Comparison of ENCODE assay signal across 11 cellular contexts in the genomic region with DNA sequence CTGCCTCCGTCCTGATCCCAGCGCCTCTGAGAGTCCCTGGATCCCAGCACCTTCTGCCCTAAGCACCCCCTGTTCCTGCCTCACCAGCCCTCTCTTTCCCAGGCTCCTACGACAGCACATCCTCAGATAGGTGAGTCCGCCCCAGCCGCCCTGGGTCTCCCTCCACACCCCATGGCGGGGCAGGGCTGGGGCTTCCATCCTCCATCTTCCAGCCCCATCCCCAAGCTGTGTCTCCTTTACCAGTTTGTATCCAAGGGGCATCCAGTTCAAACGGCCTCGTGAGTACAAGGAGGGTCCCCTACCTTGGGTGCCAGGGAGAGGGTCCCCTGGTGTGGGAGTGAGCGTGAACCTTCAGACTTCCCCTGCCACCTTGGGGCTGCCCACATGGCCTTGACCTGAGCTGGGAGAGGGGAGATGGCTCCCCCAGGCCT. TPM values are rescaled to one million over a fixed set of nuclear protein-coding genes. Genes with fewer than 3 reads are reported as not detected.
DNase-seq lines count a peak whose midpoint lies in the region; ATAC-seq, FAIRE-seq and TF ChIP-seq lines count a peak whose summit lies in the region.
"Had no signal": no experiment of that assay in that cellular context is flagged by ENCODE, and none has a peak within 500 bp of the region (broad histone marks: within the 10 kb centered on the region; RNA-seq: fewer than 3 reads in every experiment).

No MANE protein-coding gene starts in this region.

- POLR2A ChIA-PET in CD8-positive, alpha-beta memory T cell (lab: Charles Lee), result interaction anchor here (1.2 to 4.1 kb wide), 4 partner anchors 9 to 27 kb away, joined by 3 to 20 read pairs (median 10); a partner anchor contains a TSS
- POLR2A ChIA-PET in GM12878 (lab: Charles Lee), result no interaction called here

- peak overlapping the region; percentile 91 to 99 (median 96) for H3K27ac Mint-ChIP-seq in CD8-positive, alpha-beta memory T cell

- peak overlapping the region; percentile 72 for H3K27ac ChIP-seq in CD8-positive, alpha-beta memory T cell (ENCODE audit: low read depth, low read length)
- no peak overlapping the region for H3K27ac ChIP-seq in GM12878 (ENCODE audit: control insufficient read depth, insufficient read depth)
- peak overlapping the region; percentile 45 to 61 for H3K27ac ChIP-seq in small intestine (ENCODE audit: low read depth in 1 of 2, low read length in 1 of 2)
- no peak overlapping the region for H3K27ac ChIP-seq in body of pancreas

- peaks cover 0 to 7% (median 1%) of the 10 kb centered on the region in 5 donors for H3K9me3 Mint-ChIP-seq in CD8-positive, alpha-beta memory T cell

- H3K9me3 ChIP-seq in CD8-positive, alpha-beta memory T cell (ENCODE audit: low read length), result peaks cover 7% of the 10 kb centered on the region
- H3K9me3 ChIP-seq in GM12878 (replicated peaks; ENCODE audit: control insufficient read depth, insufficient read depth, low read length) (no peaks in the 10 kb centered on the region; the same call in 2 of the 3 replicates), small intestine (ENCODE audit: control insufficient read depth, low read depth) (no peaks in the 10 kb centered on the region), body of pancreas (peaks cover 0 to 4% (median 0%) of the 10 kb centered on the region in 3 donors)

- RAD21 ChIA-PET in GM12878 (lab: Charles Lee; ENCODE audit: unreplicated experiment), result interaction anchor here (1.5 to 1.8 kb wide), 2 partner anchors 12 to 40 kb away, joined by 4 to 10 read pairs; a partner anchor contains a TSS

- H3K4me1 Mint-ChIP-seq in CD8-positive, alpha-beta memory T cell, result peaks cover 42 to 72% (median 52%) of the 10 kb centered on the region in 3 donors

- SMC1A ChIA-PET in GM12878 (lab: Charles Lee; ENCODE audit: uncharacterized antibody, unreplicated experiment), result interaction anchor here (0.6 kb wide), 1 partner anchor 30 kb away, joined by 3 read pairs; no protein-coding TSS in a partner anchor

- no peak overlapping the region for H3K9ac ChIP-seq in GM12878 (ENCODE audit: control insufficient read depth, insufficient read depth, low read length)

- no peaks in the 10 kb centered on the region for H4K20me1 ChIP-seq in GM12878 (ENCODE audit: control insufficient read depth, insufficient read depth)

- peaks cover 16 to 88% (median 26%) of the 10 kb centered on the region in 3 donors for H3K36me3 Mint-ChIP-seq in CD8-positive, alpha-beta memory T cell

- no TSS peak for BruUV-seq in GM12878 (replicated peaks; lab: Mats Ljungman, UMichigan)

- WGBS in GM12878 (ENCODE audit: insufficient coverage, insufficient replicate concordance, low lambda C conversion rate, missing lambda C conversion rate), result 97% methylated on average over 9 of the region's 9 CpGs
- WGBS in small intestine, 3 donors, result 80 to 88% (median 84%) methylated on average over 9 of the region's 9 CpGs
- WGBS in body of pancreas, 2 donors, result 86 to 88% methylated on average over 5 to 9 of the region's 9 CpGs

- H3K4me1 ChIP-seq in CD8-positive, alpha-beta memory T cell (ENCODE audit: insufficient read depth, low read length), result peaks cover 52% of the 10 kb centered on the region
- H3K4me1 ChIP-seq in GM12878 (ENCODE audit: control insufficient read depth, insufficient read depth, low read length) (peaks cover 12% of the 10 kb centered on the region), small intestine (ENCODE audit: control insufficient read depth in 2 of 2, insufficient read depth in 1 of 2, low read depth in 1 of 2, low read length in 1 of 2) (no peaks in the 10 kb centered on the region), body of pancreas (no peaks in the 10 kb centered on the region)

- no peak for DNase-seq in CD8-positive, alpha-beta memory T cell
- DNase-seq in NB4 (ENCODE audit: low read depth), result no peak
- DNase-seq in GM12878 (ENCODE audit: low read depth, low spot score), result no peak
- no peak for DNase-seq in small intestine
- DNase-seq in NCI-H2227 (lab: John Stamatoyannopoulos, UW; ENCODE audit: unreplicated experiment), result no peak
- no peak for DNase-seq in body of pancreas
- DNase-seq: OCI-M1 had no signal

- FAIRE-seq in GM12878 (lab: Jason Lieb, UNC), result no peak
- FAIRE-seq in small intestine (lab: Jason Lieb, UNC), result no peak
- FAIRE-seq: bronchial epithelial cell, endothelial cell of umbilical vein had no signal

- no peak for TF ChIP-seq EP300 in GM12878 (IDR thresholded peaks at IDR 0.05; ENCODE audit: borderline replicate concordance in 1 of 2, control insufficient read depth in 1 of 2, low read depth in 2 of 2, low read length in 2 of 2)

- no peak for TF ChIP-seq RAD21 in GM12878 (IDR thresholded peaks at IDR 0.05; ENCODE audit: insufficient read depth, low read depth, low read length)

- CTCF ChIA-PET in CD8-positive, alpha-beta memory T cell (lab: Charles Lee), result interaction anchor here (1.6 to 6.3 kb wide), 4 partner anchors 8 to 22 kb away, joined by 3 to 41 read pairs (median 15); a partner anchor contains a TSS
- CTCF ChIA-PET in GM12878 (lab: Yijun Ruan, JAX), result no interaction called here

- no peak for TF ChIP-seq POLR2A in NB4 (IDR thresholded peaks at IDR 0.05; ENCODE audit: extremely low read depth, insufficient read length)
- no peak for TF ChIP-seq POLR2A in GM12878 (IDR thresholded peaks at IDR 0.05; ENCODE audit: low read depth, low read length)
- TF ChIP-seq POLR2A in body of pancreas (IDR thresholded peaks at IDR 0.05), result no peak

- in situ Hi-C loops in GM12878 (cut with MboI), result no loop called here

- intact Hi-C loops in GM12878 (cut with micrococcal nuclease; ENCODE audit: unreplicated experiment) (no loop called here), body of pancreas (cut with DNase I) (no loop called here)

- no peaks in the 10 kb centered on the region for H3K79me2 ChIP-seq in GM12878 (ENCODE audit: control insufficient read depth, insufficient read depth, low read length)

- H3K36me3 ChIP-seq in CD8-positive, alpha-beta memory T cell (ENCODE audit: insufficient read depth, low read length), result peaks cover 34% of the 10 kb centered on the region
- H3K36me3 ChIP-seq in GM12878 (ENCODE audit: control insufficient read depth in 2 of 2, insufficient read depth in 2 of 2, low read length in 1 of 2) (peaks cover 0 to 10% of the 10 kb centered on the region in 2 experiments; a peak in 3 of 4 replicates), small intestine (ENCODE audit: control insufficient read depth in 2 of 2, insufficient read depth in 2 of 2, low read length in 2 of 2) (peaks cover 4 to 8% of the 10 kb centered on the region in 2 donors), body of pancreas (replicated peaks in 1 of 2; ENCODE audit: insufficient read depth in 1 of 2, low read depth in 2 of 2) (peaks cover 4 to 6% of the 10 kb centered on the region in 2 donors)

- peak overlapping the region; percentile 94 to 99 (median 99) for H3K4me3 Mint-ChIP-seq in CD8-positive, alpha-beta memory T cell

- peak overlapping the region; percentile 71; the same call in 1 of the 2 replicates for H3K4me2 ChIP-seq in GM12878 (ENCODE audit: control insufficient read depth, insufficient read depth)

- H2AFZ ChIP-seq in GM12878 (ENCODE audit: control insufficient read depth, low read depth, low read length), result no peak overlapping the region

- TF ChIP-seq CTCF in NB4 (IDR thresholded peaks at IDR 0.05; ENCODE audit: low read depth, low read length), result no peak
- TF ChIP-seq CTCF in GM12878 (IDR thresholded peaks at IDR 0.05 in 2 of 3, conservative IDR thresholded peaks at IDR 0.05 in 1 of 3; ENCODE audit: control insufficient read depth in 2 of 3, extremely low read depth in 1 of 3, insufficient read depth in 1 of 3, low read depth in 3 of 3, low read length in 3 of 3), result no peak
- no peak for TF ChIP-seq CTCF in body of pancreas (IDR thresholded peaks at IDR 0.05)

- H3K4me3 ChIP-seq in CD8-positive, alpha-beta memory T cell (ENCODE audit: low read length), result peak overlapping the region; percentile 88
- H3K4me3 ChIP-seq in NB4 (ENCODE audit: low read depth, low read length), result peak overlapping the region; percentile 48
- no peak overlapping the region for H3K4me3 ChIP-seq in GM12878
- H3K4me3 ChIP-seq in small intestine (ENCODE audit: low read depth in 1 of 2, low read length in 2 of 2), result peak overlapping the region; percentile 3 to 48
- no peak overlapping the region for H3K4me3 ChIP-seq in body of pancreas

- ATAC-seq in GM12878, result no peak
- no peak for ATAC-seq in HG03565 (IDR thresholded peaks at IDR 0.05; ENCODE audit: unreplicated experiment)
- no peak for ATAC-seq in body of pancreas

- H3K27me3 ChIP-seq in CD8-positive, alpha-beta memory T cell (ENCODE audit: insufficient read depth, low read length, poor library complexity, severe bottlenecking), result no peaks in the 10 kb centered on the region
- H3K27me3 ChIP-seq in GM12878 (replicated peaks in 1 of 2; ENCODE audit: control insufficient read depth in 2 of 2, insufficient read depth in 2 of 2, low read length in 1 of 2) (no peaks in the 10 kb centered on the region), small intestine (ENCODE audit: control insufficient read depth in 2 of 2, insufficient read depth in 2 of 2, low read length in 2 of 2) (no peaks in the 10 kb centered on the region), body of pancreas (no peaks in the 10 kb centered on the region)

- no peaks in the 10 kb centered on the region for H3K27me3 Mint-ChIP-seq in CD8-positive, alpha-beta memory T cell

RNA-seq across cellular contexts. Expression of a gene that starts 0.8 kb away (rescaled TPM):
- total RNA-seq in CD8-positive, alpha-beta memory T cell, result 100 to 1,000 TPM; 195 to 203 TPM
- polyA plus RNA-seq in CD8-positive, alpha-beta memory T cell, result 331 TPM
- total RNA-seq in GM12878 (2013; cell fraction: nucleolus; rRNA removed), result 3.0 and 4.0 TPM in 2 replicates
- total RNA-seq in GM12878 (2014; rRNA removed) (1.7 and 2.0 TPM in 2 replicates), GM12878 (2014; rRNA removed; fragmentation: Illumina TruSeq; extraction: Trizol) (2.0 and 2.2 TPM in 2 replicates), GM12878 (2021) (4.0 and 6.9 TPM in 2 replicates), body of pancreas (1 to 10 TPM; 1.6 to 4.7 TPM)
- 0.64 TPM for polyA plus RNA-seq in GM12878 (2011; ENCODE audit: low read depth)
- polyA plus RNA-seq in GM12878 (2011; rRNA removed) (3.3 and 5.3 TPM in 2 replicates), GM12878 (2014; fragmentation: Illumina TruSeq; extraction: Trizol) (1.6 and 2.0 TPM in 2 replicates), GM12878 (2014; fragmentation: Nextera tagmentation; extraction: Ambion mirVana) (1 to 10 TPM in 1 of 2 experiments, under 1 TPM in 1; 0.39 to 1.2 TPM), GM12878 (2014; rRNA removed) (4.5 and 8.0 TPM in 2 replicates), GM12878 (2016; fragmentation: Nextera tagmentation; extraction: Ambion mirVana) (1 to 10 TPM; 1.7 to 4.0 TPM), small intestine (10 to 100 TPM in 2 of 3 donors, 1 to 10 TPM in 1; 7.5 to 19.2 (median 13.2) TPM)
- polyA plus RNA-seq in GM12878 (2011; cell fraction: cytosol; rRNA removed), result 11.4 and 12.2 TPM in 2 replicates
- 51.2 and 52.4 TPM in 2 replicates for polyA plus RNA-seq in GM12878 (2011; cell fraction: nucleus; rRNA removed)
- 2.5 and 3.3 TPM in 2 replicates for polyA plus RNA-seq in GM12878 (2012)
- polyA minus RNA-seq in GM12878 (2011; rRNA and poly(A)+ RNA removed), result 8.0 and 8.8 TPM in 2 replicates
- 4.1 and 4.5 TPM in 2 replicates for polyA minus RNA-seq in GM12878 (2011; cell fraction: cytosol; rRNA and poly(A)+ RNA removed)
- polyA minus RNA-seq in GM12878 (2011; cell fraction: nucleus; rRNA and poly(A)+ RNA removed), result 9.7 and 14.4 TPM in 2 replicates

RNA-seq across cellular contexts. Expression of a gene that starts 11.0 kb away (rescaled TPM):
- total RNA-seq in CD8-positive, alpha-beta memory T cell, result 10 to 100 TPM; 36.5 to 40.9 TPM
- 33.2 TPM for polyA plus RNA-seq in CD8-positive, alpha-beta memory T cell
- total RNA-seq in GM12878 (2013; cell fraction: nucleolus; rRNA removed), result 14.1 and 15.0 TPM in 2 replicates
- 13.2 and 16.7 TPM in 2 replicates for total RNA-seq in GM12878 (2014; rRNA removed)
- total RNA-seq in GM12878 (2014; rRNA removed; fragmentation: Illumina TruSeq; extraction: Trizol), result 3.7 and 4.1 TPM in 2 replicates
- 26.5 and 27.8 TPM in 2 replicates for total RNA-seq in GM12878 (2021)
- polyA plus RNA-seq in GM12878 (2011; ENCODE audit: low read depth), result 4.4 TPM
- polyA plus RNA-seq in GM12878 (2011; rRNA removed), result 2.7 and 4.8 TPM in 2 replicates
- polyA plus RNA-seq in GM12878 (2011; cell fraction: cytosol; rRNA removed), result 9.2 and 13.6 TPM in 2 replicates
- 38.6 and 55.4 TPM in 2 replicates for polyA plus RNA-seq in GM12878 (2011; cell fraction: nucleus; rRNA removed)
- polyA plus RNA-seq in GM12878 (2012), result 13.4 and 14.3 TPM in 2 replicates
- 2.5 and 7.2 TPM in 2 replicates for polyA plus RNA-seq in GM12878 (2014; fragmentation: Illumina TruSeq; extraction: Trizol)
- 1 to 10 TPM in 1 of 2 experiments, under 1 TPM in 1; 0.16 to 2.3 TPM for polyA plus RNA-seq in GM12878 (2014; fragmentation: Nextera tagmentation; extraction: Ambion mirVana)
- polyA plus RNA-seq in GM12878 (2014; rRNA removed), result 21.4 and 22.5 TPM in 2 replicates
- polyA plus RNA-seq in GM12878 (2016; fragmentation: Nextera tagmentation; extraction: Ambion mirVana), result 10 to 100 TPM; 27.4 to 37.6 TPM
- polyA minus RNA-seq in GM12878 (2011; rRNA and poly(A)+ RNA removed), result 4.4 and 7.5 TPM in 2 replicates
- 4.8 and 5.6 TPM in 2 replicates for polyA minus RNA-seq in GM12878 (2011; cell fraction: cytosol; rRNA and poly(A)+ RNA removed)
- 4.0 and 8.2 TPM in 2 replicates for polyA minus RNA-seq in GM12878 (2011; cell fraction: nucleus; rRNA and poly(A)+ RNA removed)
- 10 to 100 TPM; 41.7 to 65.1 (median 53.0) TPM for polyA plus RNA-seq in small intestine
- total RNA-seq in body of pancreas, result 10 to 100 TPM; 11.2 to 23.1 TPM

RNA-seq across cellular contexts. Expression of a gene that starts 34.9 kb away (rescaled TPM):
- 10 to 100 TPM; 75.1 to 77.0 TPM for total RNA-seq in CD8-positive, alpha-beta memory T cell
- polyA plus RNA-seq in CD8-positive, alpha-beta memory T cell, result 35.0 TPM
- 142 and 145 TPM in 2 replicates for total RNA-seq in GM12878 (2013; cell fraction: nucleolus; rRNA removed)
- total RNA-seq in GM12878 (2014; rRNA removed) (52.1 and 54.4 TPM in 2 replicates), GM12878 (2014; rRNA removed; fragmentation: Illumina TruSeq; extraction: Trizol) (33.8 and 37.8 TPM in 2 replicates), GM12878 (2021) (44.3 and 51.8 TPM in 2 replicates), body of pancreas (10 to 100 TPM; 20.0 to 65.6 TPM)
- polyA plus RNA-seq in GM12878 (2011; ENCODE audit: low read depth), result 29.6 TPM
- polyA plus RNA-seq in GM12878 (2011; rRNA removed) (80.2 and 93.9 TPM in 2 replicates), GM12878 (2014; fragmentation: Illumina TruSeq; extraction: Trizol) (57.1 and 60.7 TPM in 2 replicates), GM12878 (2014; fragmentation: Nextera tagmentation; extraction: Ambion mirVana) (10 to 100 TPM; 12.2 to 16.2 TPM), GM12878 (2014; rRNA removed) (75.1 and 75.2 TPM in 2 replicates), GM12878 (2016; fragmentation: Nextera tagmentation; extraction: Ambion mirVana) (10 to 100 TPM; 41.2 to 42.0 TPM), small intestine (10 to 100 TPM; 16.5 to 23.3 (median 21.7) TPM)
- polyA plus RNA-seq in GM12878 (2011; cell fraction: cytosol; rRNA removed), result 85.1 and 104 TPM in 2 replicates
- polyA plus RNA-seq in GM12878 (2011; cell fraction: nucleus; rRNA removed), result 186 and 193 TPM in 2 replicates
- polyA plus RNA-seq in GM12878 (2012), result 33.0 and 38.1 TPM in 2 replicates
- 54.8 and 72.3 TPM in 2 replicates for polyA minus RNA-seq in GM12878 (2011; rRNA and poly(A)+ RNA removed)
- polyA minus RNA-seq in GM12878 (2011; cell fraction: cytosol; rRNA and poly(A)+ RNA removed), result 14.2 and 17.6 TPM in 2 replicates
- polyA minus RNA-seq in GM12878 (2011; cell fraction: nucleus; rRNA and poly(A)+ RNA removed), result 42.8 and 83.8 TPM in 2 replicates

RNA-seq across cellular contexts. Expression of a gene that starts 53.9 kb away (rescaled TPM):
- total RNA-seq in CD8-positive, alpha-beta memory T cell, result not detected
- polyA plus RNA-seq in CD8-positive, alpha-beta memory T cell, result not detected
- 137 and 156 TPM in 2 replicates for total RNA-seq in GM12878 (2013; cell fraction: nucleolus; rRNA removed)
- 93.0 and 99.7 TPM in 2 replicates for total RNA-seq in GM12878 (2014; rRNA removed)
- 41.5 and 45.1 TPM in 2 replicates for total RNA-seq in GM12878 (2014; rRNA removed; fragmentation: Illumina TruSeq; extraction: Trizol)
- total RNA-seq in GM12878 (2021), result 86.1 and 91.6 TPM in 2 replicates
- 24.1 TPM for polyA plus RNA-seq in GM12878 (2011; ENCODE audit: low read depth)
- 32.1 and 53.9 TPM in 2 replicates for polyA plus RNA-seq in GM12878 (2011; rRNA removed)
- 62.7 and 74.0 TPM in 2 replicates for polyA plus RNA-seq in GM12878 (2011; cell fraction: cytosol; rRNA removed)
- 333 and 375 TPM in 2 replicates for polyA plus RNA-seq in GM12878 (2011; cell fraction: nucleus; rRNA removed)
- polyA plus RNA-seq in GM12878 (2012), result 71.8 and 78.8 TPM in 2 replicates
- 38.0 and 62.8 TPM in 2 replicates for polyA plus RNA-seq in GM12878 (2014; fragmentation: Illumina TruSeq; extraction: Trizol)
- 1 to 10 TPM; 1.2 to 7.0 TPM for polyA plus RNA-seq in GM12878 (2014; fragmentation: Nextera tagmentation; extraction: Ambion mirVana)
- polyA plus RNA-seq in GM12878 (2014; rRNA removed), result 125 and 129 TPM in 2 replicates
- 100 to 1,000 TPM in 1 of 2 experiments, 10 to 100 TPM in 1; 98.1 to 114 TPM for polyA plus RNA-seq in GM12878 (2016; fragmentation: Nextera tagmentation; extraction: Ambion mirVana)
- polyA minus RNA-seq in GM12878 (2011; rRNA and poly(A)+ RNA removed), result 22.8 and 49.7 TPM in 2 replicates
- polyA minus RNA-seq in GM12878 (2011; cell fraction: cytosol; rRNA and poly(A)+ RNA removed), result 17.9 and 18.0 TPM in 2 replicates
- 38.1 and 48.0 TPM in 2 replicates for polyA minus RNA-seq in GM12878 (2011; cell fraction: nucleus; rRNA and poly(A)+ RNA removed)
- 1 to 10 TPM in 1 of 3 donors, under 1 TPM in 1, not detected in 1; 0.81 to 2.4 TPM for polyA plus RNA-seq in small intestine
- not detected for total RNA-seq in body of pancreas
- total RNA-seq: bronchial epithelial cell, endothelial cell of umbilical vein, osteocyte had no signal

Comparison
In these comparisons a context has a peak if more than half of its experiments do, and no peak if none do; other contexts are left out.
1. H3K27ac ChIP-seq: peak in CD8-positive, alpha-beta memory T cell (single experiment) and small intestine (2 of 2); none in GM12878 (single experiment) and body of pancreas (0 of 4).
2. H3K4me3 ChIP-seq: peak in CD8-positive, alpha-beta memory T cell (single experiment), NB4 (single experiment) and small intestine (2 of 2); none in GM12878 (single experiment) and body of pancreas (0 of 2).
3. RNA of a gene that starts 0.8 kb away (total RNA-seq): 195 to 203 TPM in CD8-positive, alpha-beta memory T cell; 1.6 to 4.7 TPM in body of pancreas and 1.7 to 6.9 TPM in GM12878; every median in the first group is over 10 times any median in the second.